In genomic region chr1:91582431-91582921, GRCh38 we compare ENCODE assay signal across 12 cellular contexts.
DNase-seq lines count a peak whose midpoint lies in the region; ATAC-seq, FAIRE-seq and TF ChIP-seq lines count a peak whose summit lies in the region.
"Had no signal": no experiment of that assay in that cellular context is flagged by ENCODE, and none has a peak within 500 bp of the region (broad histone marks: within the 10 kb centered on the region; RNA-seq: fewer than 3 reads in every experiment).

No MANE protein-coding gene starts in this region.

- FAIRE-seq in bronchial epithelial cell (lab: Jason Lieb, UNC): peak; percentile 96

- peak overlapping the region; percentile 86 for H3K27ac ChIP-seq in muscle layer of duodenum (ENCODE audit: low read length)
- H3K27ac ChIP-seq: HL-60, upper lobe of left lung had no signal

- no peaks in the 10 kb centered on the region for H3K36me3 ChIP-seq in bronchial epithelial cell (ENCODE audit: control insufficient read depth, insufficient read depth, low read length)
- H3K36me3 ChIP-seq in muscle layer of duodenum (ENCODE audit: control insufficient read depth in 1 of 2, insufficient read depth in 2 of 2, low read length in 2 of 2): no peaks in the 10 kb centered on the region
- H3K36me3 ChIP-seq: right lobe of liver, upper lobe of left lung had no signal

- no peak for ATAC-seq in HG02973 (IDR thresholded peaks at IDR 0.05; ENCODE audit: unreplicated experiment)
- no peak for ATAC-seq in HG02852 (IDR thresholded peaks at IDR 0.05; ENCODE audit: unreplicated experiment)

- H3K9me3 ChIP-seq in muscle layer of duodenum (ENCODE audit: control insufficient read depth in 1 of 2, low read length in 2 of 2): no peaks in the 10 kb centered on the region
- H3K9me3 ChIP-seq: right lobe of liver, upper lobe of left lung had no signal

- H3K4me3 ChIP-seq in bronchial epithelial cell (ENCODE audit: low read depth, low read length) (no peak overlapping the region), muscle layer of duodenum (ENCODE audit: low read depth in 1 of 2, low read length in 2 of 2) (peak overlapping the region in 1 of 2 donors; percentile 12)
- H3K4me3 ChIP-seq: right lobe of liver, upper lobe of left lung had no signal

- no peak for TF ChIP-seq RAD21 in Ishikawa (IDR thresholded peaks at IDR 0.05; ENCODE audit: low read depth)

- TF ChIP-seq EP300 in Ishikawa (IDR thresholded peaks at IDR 0.05; ENCODE audit: borderline replicate concordance): no peak

- H3K27me3 ChIP-seq in bronchial epithelial cell (ENCODE audit: control insufficient read depth, insufficient read depth, low read length) (no peaks in the 10 kb centered on the region), muscle layer of duodenum (ENCODE audit: low read depth, low read length) (no peaks in the 10 kb centered on the region)
- H3K27me3 ChIP-seq: right lobe of liver, upper lobe of left lung had no signal

- peak; percentile 92 for DNase-seq in AG08395 (ENCODE audit: low spot score)
- DNase-seq in bronchial epithelial cell (ENCODE audit: low read depth): peak; percentile 96
- DNase-seq in NCI-H1436 treated with DMSO at 0.1 percent for 48 hours (lab: John Stamatoyannopoulos, UW): no peak
- DNase-seq in SW480 (ENCODE audit: low spot score): no peak
- DNase-seq: activated T-cell treated with anti-CD3 and anti-CD28 coated beads for 4 hours, right lobe of liver, upper lobe of left lung had no signal

- peaks cover 0 to 13% of the 10 kb centered on the region in 2 donors for H3K4me1 ChIP-seq in muscle layer of duodenum (ENCODE audit: control insufficient read depth in 1 of 2, insufficient read depth in 2 of 2, low read length in 2 of 2)
- H3K4me1 ChIP-seq: right lobe of liver had no signal

- no peak for TF ChIP-seq CTCF in bronchial epithelial cell (IDR thresholded peaks at IDR 0.05; ENCODE audit: insufficient read depth, low read length, severe bottlenecking)

TF ChIP-seq in Ishikawa, 13 proteins besides CTCF, POLR2A, EP300 and RAD21:
- TF ChIP-seq CREB1 (IDR thresholded peaks at IDR 0.05; ENCODE audit: low read depth): no peak
- TF ChIP-seq CEBPB (IDR thresholded peaks at IDR 0.05): no peak
- no peak for TF ChIP-seq ZBTB7A (IDR thresholded peaks at IDR 0.05; ENCODE audit: low read depth)
- 0 out of 2 replicates have a peak, but pooled peaks have one; percentile 34 for TF ChIP-seq USF1 (IDR thresholded peaks at IDR 0.05)

Comparison
In these comparisons a context has a peak if more than half of its experiments do, and no peak if none do; other contexts are left out.
1. DNase-seq: peak in AG08395 (single experiment) and bronchial epithelial cell (single experiment); none in NCI-H1436 treated with DMSO at 0.1 percent for 48 hours (single experiment) and SW480 (single experiment).